Comparison of ENCODE assay signal across 23 cellular contexts in genomic region chr14:24639270-24639669, GRCh38. TPM values are rescaled to one million over a fixed set of nuclear protein-coding genes. Genes with fewer than 3 reads are reported as not detected.
DNase-seq lines count a peak whose midpoint lies in the region; ATAC-seq and TF ChIP-seq lines count a peak whose summit lies in the region.
"Had no signal": no experiment of that assay in that cellular context is flagged by ENCODE, and none has a peak within 500 bp of the region (broad histone marks: within the 10 kb centered on the region; RNA-seq: fewer than 3 reads in every experiment).

No MANE protein-coding gene starts in this region.

- H3K9ac ChIP-seq in colonic mucosa (ENCODE audit: low read depth in 2 of 2, low read length in 2 of 2): no peak overlapping the region
- H3K9ac ChIP-seq: GM23248 had no signal

- intact Hi-C loops in natural killer cell (cut with micrococcal nuclease) (no loop called here), colonic mucosa (cut with DNase I) (no loop called here)
- intact Hi-C loops in activated T-helper 2 cell treated with anti-CD3 and anti-CD28 coated beads, Interferon-gamma antibody, Interleukin-2, Interleukin-4, amounts not matched to agents 10 μg/mL and 5 μg/mL and 100 μg/mL, durations not matched to agents 14 hours and 24 hours and 36 hours (cut with micrococcal nuclease): loop anchor here (1.0 kb wide), 1 partner anchor 21 kb away; no protein-coding TSS in a partner anchor

- H3K36me3 Mint-ChIP-seq in activated T-cell treated with anti-CD3 and anti-CD28 coated beads, Interleukin-2, amount 50 U/mL, for 24 hours (ENCODE audit: low read depth): no peaks in the 10 kb centered on the region
- peaks cover 5% of the 10 kb centered on the region for H3K36me3 Mint-ChIP-seq in natural killer cell treated with Interleukin-12 subunit alpha and Interleukin-12 subunit beta and Interleukin-15 and Interleukin-18, amount 100 ng/mL, for 72 hours
- H3K36me3 Mint-ChIP-seq in natural killer cell: no peaks in the 10 kb centered on the region
- H3K36me3 Mint-ChIP-seq in activated T-helper 2 cell treated with anti-CD3 and anti-CD28 coated beads, Interferon-gamma antibody, Interleukin-2, Interleukin-4, amounts not matched to agents 10 μg/mL and 5 μg/mL and 100 μg/mL, durations not matched to agents 14 hours and 24 hours and 36 hours (ENCODE audit: low read depth): peaks cover 18% of the 10 kb centered on the region
- peaks cover 4% of the 10 kb centered on the region for H3K36me3 Mint-ChIP-seq in stimulated activated effector memory CD8-positive, alpha-beta T cell treated with anti-CD3 and anti-CD28 coated beads, Interleukin-12 subunit alpha, Interleukin-12 subunit beta, amount 100 ng/mL, for 72 hours
- H3K36me3 Mint-ChIP-seq: CD4-positive, CD25-positive, alpha-beta regulatory T cell had no signal

- no peak overlapping the region for H3K4me3 ChIP-seq in colonic mucosa
- H3K4me3 ChIP-seq: GM12878, GM23248, HAP-1 had no signal

- no peaks in the 10 kb centered on the region for H3K4me1 ChIP-seq in colonic mucosa
- H3K4me1 ChIP-seq: BE2C, HAP-1 had no signal

- no peaks in the 10 kb centered on the region for H3K36me3 ChIP-seq in colonic mucosa
- H3K36me3 ChIP-seq: BE2C, HAP-1 had no signal

- ATAC-seq in natural killer cell treated with Interleukin-12 subunit alpha and Interleukin-12 subunit beta and Interleukin-15 and Interleukin-18, amount 100 ng/mL, for 72 hours: no peak
- ATAC-seq in natural killer cell: no peak
- no peak for ATAC-seq in stimulated activated effector memory CD8-positive, alpha-beta T cell treated with anti-CD3 and anti-CD28 coated beads, Interleukin-12 subunit alpha, Interleukin-12 subunit beta, amount 100 ng/mL, for 72 hours
- ATAC-seq: GM12878 had no signal

- H3K27ac Mint-ChIP-seq in activated T-cell treated with anti-CD3 and anti-CD28 coated beads, Interleukin-2, amount 50 U/mL, for 24 hours: peak overlapping the region; percentile 81
- peak overlapping the region; percentile 30 to 41 for H3K27ac Mint-ChIP-seq in natural killer cell treated with Interleukin-12 subunit alpha and Interleukin-12 subunit beta and Interleukin-15 and Interleukin-18, amount 100 ng/mL, for 72 hours
- H3K27ac Mint-ChIP-seq in natural killer cell: no peak overlapping the region
- H3K27ac Mint-ChIP-seq in activated T-helper 2 cell treated with anti-CD3 and anti-CD28 coated beads, Interferon-gamma antibody, Interleukin-2, Interleukin-4, amounts not matched to agents 10 μg/mL and 5 μg/mL and 100 μg/mL, durations not matched to agents 14 hours and 24 hours and 36 hours: peak overlapping the region; percentile 76
- peak overlapping the region; percentile 76 for H3K27ac Mint-ChIP-seq in stimulated activated effector memory CD8-positive, alpha-beta T cell treated with anti-CD3 and anti-CD28 coated beads, Interleukin-12 subunit alpha, Interleukin-12 subunit beta, amount 100 ng/mL, for 72 hours
- H3K27ac Mint-ChIP-seq: CD4-positive, CD25-positive, alpha-beta regulatory T cell had no signal

- no peaks in the 10 kb centered on the region for H3K27me3 Mint-ChIP-seq in activated T-cell treated with anti-CD3 and anti-CD28 coated beads, Interleukin-2, amount 50 U/mL, for 24 hours
- no peaks in the 10 kb centered on the region for H3K27me3 Mint-ChIP-seq in natural killer cell treated with Interleukin-12 subunit alpha and Interleukin-12 subunit beta and Interleukin-15 and Interleukin-18, amount 100 ng/mL, for 72 hours
- H3K27me3 Mint-ChIP-seq in natural killer cell (ENCODE audit: low read depth in 2 of 2): no peaks in the 10 kb centered on the region
- H3K27me3 Mint-ChIP-seq in activated T-helper 2 cell treated with anti-CD3 and anti-CD28 coated beads, Interferon-gamma antibody, Interleukin-2, Interleukin-4, amounts not matched to agents 10 μg/mL and 5 μg/mL and 100 μg/mL, durations not matched to agents 14 hours and 24 hours and 36 hours (ENCODE audit: low read depth): no peaks in the 10 kb centered on the region
- H3K27me3 Mint-ChIP-seq: CD4-positive, CD25-positive, alpha-beta regulatory T cell had no signal

- no peak for DNase-seq in activated T-cell treated with anti-CD3 and anti-CD28 coated beads, Interleukin-2, amount 50 U/mL, for 24 hours
- DNase-seq in activated T-cell treated with anti-CD3 and anti-CD28 coated beads, Interleukin-2, amount 50 U/mL, for 48 hours: no peak
- no peak for DNase-seq in natural killer cell treated with Interleukin-12 subunit alpha and Interleukin-12 subunit beta and Interleukin-15 and Interleukin-18, amount 100 ng/mL, for 72 hours (ENCODE audit: low spot score)
- DNase-seq in natural killer cell: no peak
- no peak for DNase-seq in activated T-helper 2 cell treated with anti-CD3 and anti-CD28 coated beads, Interferon-gamma antibody, Interleukin-2, Interleukin-4, amounts not matched to agents 10 μg/mL and 5 μg/mL and 100 μg/mL, durations not matched to agents 14 hours and 24 hours and 36 hours (ENCODE audit: low spot score)
- DNase-seq in stimulated activated effector memory CD8-positive, alpha-beta T cell treated with anti-CD3 and anti-CD28 coated beads, Interleukin-12 subunit alpha, Interleukin-12 subunit beta, amount 100 ng/mL, for 72 hours (ENCODE audit: low spot score in 2 of 2): no peak
- no peak for DNase-seq in colonic mucosa
- DNase-seq: ACHN; BE2C; C1 segment of cervical spinal cord; CD4-positive, CD25-positive, alpha-beta regulatory T cell; CD8-positive, alpha-beta memory T cell; COR-L47; DMS 273 treated with DMSO at 0.1 percent for 48 hours; DMS53; DND-41; EL; GM23248 had no signal

- H3K9me3 Mint-ChIP-seq in activated T-cell treated with anti-CD3 and anti-CD28 coated beads, Interleukin-2, amount 50 U/mL, for 24 hours: no peaks in the 10 kb centered on the region
- peaks cover 3% of the 10 kb centered on the region for H3K9me3 Mint-ChIP-seq in natural killer cell treated with Interleukin-12 subunit alpha and Interleukin-12 subunit beta and Interleukin-15 and Interleukin-18, amount 100 ng/mL, for 72 hours
- no peaks in the 10 kb centered on the region for H3K9me3 Mint-ChIP-seq in natural killer cell
- peaks cover 4% of the 10 kb centered on the region for H3K9me3 Mint-ChIP-seq in activated T-helper 2 cell treated with anti-CD3 and anti-CD28 coated beads, Interferon-gamma antibody, Interleukin-2, Interleukin-4, amounts not matched to agents 10 μg/mL and 5 μg/mL and 100 μg/mL, durations not matched to agents 14 hours and 24 hours and 36 hours
- peaks cover 2% of the 10 kb centered on the region for H3K9me3 Mint-ChIP-seq in stimulated activated effector memory CD8-positive, alpha-beta T cell treated with anti-CD3 and anti-CD28 coated beads, Interleukin-12 subunit alpha, Interleukin-12 subunit beta, amount 100 ng/mL, for 72 hours
- H3K9me3 Mint-ChIP-seq: CD8-positive, alpha-beta memory T cell had no signal

- no peak overlapping the region for H3K27ac ChIP-seq in colonic mucosa
- H3K27ac ChIP-seq: GM23248 had no signal

- TF ChIP-seq CTCF in natural killer cell (IDR thresholded peaks at IDR 0.05) (no peak), colonic mucosa (IDR thresholded peaks at IDR 0.05) (no peak)

- H3K4me1 Mint-ChIP-seq in activated T-cell treated with anti-CD3 and anti-CD28 coated beads, Interleukin-2, amount 50 U/mL, for 24 hours (ENCODE audit: low read depth): peaks cover 65% of the 10 kb centered on the region
- peaks cover 36 to 38% of the 10 kb centered on the region in 2 donors for H3K4me1 Mint-ChIP-seq in natural killer cell treated with Interleukin-12 subunit alpha and Interleukin-12 subunit beta and Interleukin-15 and Interleukin-18, amount 100 ng/mL, for 72 hours (ENCODE audit: low read depth in 2 of 2)
- H3K4me1 Mint-ChIP-seq in natural killer cell: peaks cover 16 to 20% of the 10 kb centered on the region in 2 donors
- H3K4me1 Mint-ChIP-seq in activated T-helper 2 cell treated with anti-CD3 and anti-CD28 coated beads, Interferon-gamma antibody, Interleukin-2, Interleukin-4, amounts not matched to agents 10 μg/mL and 5 μg/mL and 100 μg/mL, durations not matched to agents 14 hours and 24 hours and 36 hours (ENCODE audit: low read depth): peaks cover 64% of the 10 kb centered on the region
- H3K4me1 Mint-ChIP-seq in stimulated activated effector memory CD8-positive, alpha-beta T cell treated with anti-CD3 and anti-CD28 coated beads, Interleukin-12 subunit alpha, Interleukin-12 subunit beta, amount 100 ng/mL, for 72 hours: peaks cover 57% of the 10 kb centered on the region

- H3K4me3 Mint-ChIP-seq in activated T-cell treated with anti-CD3 and anti-CD28 coated beads, Interleukin-2, amount 50 U/mL, for 24 hours: peak overlapping the region; percentile 19
- H3K4me3 Mint-ChIP-seq in natural killer cell treated with Interleukin-12 subunit alpha and Interleukin-12 subunit beta and Interleukin-15 and Interleukin-18, amount 100 ng/mL, for 72 hours: no peak overlapping the region
- no peak overlapping the region for H3K4me3 Mint-ChIP-seq in natural killer cell
- H3K4me3 Mint-ChIP-seq in activated T-helper 2 cell treated with anti-CD3 and anti-CD28 coated beads, Interferon-gamma antibody, Interleukin-2, Interleukin-4, amounts not matched to agents 10 μg/mL and 5 μg/mL and 100 μg/mL, durations not matched to agents 14 hours and 24 hours and 36 hours (ENCODE audit: low read depth): peak overlapping the region; percentile 0
- H3K4me3 Mint-ChIP-seq in stimulated activated effector memory CD8-positive, alpha-beta T cell treated with anti-CD3 and anti-CD28 coated beads, Interleukin-12 subunit alpha, Interleukin-12 subunit beta, amount 100 ng/mL, for 72 hours: peak overlapping the region; percentile 36
- H3K4me3 Mint-ChIP-seq: CD8-positive, alpha-beta memory T cell had no signal

- no peaks in the 10 kb centered on the region for H3K9me3 ChIP-seq in colonic mucosa
- H3K9me3 ChIP-seq: BE2C, HAP-1 had no signal

- H3K27me3 ChIP-seq in colonic mucosa: no peaks in the 10 kb centered on the region

RNA-seq across cellular contexts. Expression of gene GZMB, which starts 5.3 kb away (rescaled TPM):
- 1,000 to 10,000 TPM; 1,173 to 2,090 TPM for total RNA-seq in natural killer cell treated with Interleukin-12 subunit alpha and Interleukin-12 subunit beta and Interleukin-15 and Interleukin-18, amount 100 ng/mL, for 72 hours
- total RNA-seq in natural killer cell (1,000 to 10,000 TPM; 1,176 to 1,565 (median 1,384) TPM), colonic mucosa (1 to 10 TPM; 1.1 to 3.0 TPM)
- 4,664 and 4,741 TPM in 2 replicates for total RNA-seq in activated T-helper 2 cell treated with anti-CD3 and anti-CD28 coated beads, Interferon-gamma antibody, Interleukin-2, Interleukin-4, amounts not matched to agents 10 μg/mL and 5 μg/mL and 100 μg/mL, durations not matched to agents 14 hours and 24 hours and 36 hours
- total RNA-seq: CD4-positive, CD25-positive, alpha-beta regulatory T cell; G401; GM23248; H4; HT-29 had no signal

RNA-seq across cellular contexts. Expression of gene GZMH, which starts 29.8 kb away (rescaled TPM):
- 10 to 100 TPM; 20.8 to 37.3 TPM for total RNA-seq in natural killer cell treated with Interleukin-12 subunit alpha and Interleukin-12 subunit beta and Interleukin-15 and Interleukin-18, amount 100 ng/mL, for 72 hours
- total RNA-seq in natural killer cell (100 to 1,000 TPM; 236 to 677 (median 284) TPM), colonic mucosa (under 1 TPM; 0.53 to 0.59 TPM)
- 12.6 and 14.0 TPM in 2 replicates for total RNA-seq in activated T-helper 2 cell treated with anti-CD3 and anti-CD28 coated beads, Interferon-gamma antibody, Interleukin-2, Interleukin-4, amounts not matched to agents 10 μg/mL and 5 μg/mL and 100 μg/mL, durations not matched to agents 14 hours and 24 hours and 36 hours
- total RNA-seq: G401, GM12878, GM23248, H4, HT-29 had no signal

Comparison
In these comparisons a context has a peak if more than half of its experiments do, and no peak if none do; other contexts are left out.
1. H3K27ac Mint-ChIP-seq: peak in activated T-cell treated with anti-CD3 and anti-CD28 coated beads, Interleukin-2, amount 50 U/mL, for 24 hours (single experiment), natural killer cell treated with Interleukin-12 subunit alpha and Interleukin-12 subunit beta and Interleukin-15 and Interleukin-18, amount 100 ng/mL, for 72 hours (2 of 2), activated T-helper 2 cell treated with anti-CD3 and anti-CD28 coated beads, Interferon-gamma antibody, Interleukin-2, Interleukin-4, amounts not matched to agents 10 μg/mL and 5 μg/mL and 100 μg/mL, durations not matched to agents 14 hours and 24 hours and 36 hours (single experiment) and stimulated activated effector memory CD8-positive, alpha-beta T cell treated with anti-CD3 and anti-CD28 coated beads, Interleukin-12 subunit alpha, Interleukin-12 subunit beta, amount 100 ng/mL, for 72 hours (single experiment); none in natural killer cell (0 of 2).
2. RNA of gene GZMH, which starts 29.8 kb away (total RNA-seq): 236 to 677 TPM in natural killer cell; 20.8 to 37.3 TPM in natural killer cell treated with Interleukin-12 subunit alpha and Interleukin-12 subunit beta and Interleukin-15 and Interleukin-18, amount 100 ng/mL, for 72 hours, 12.6 to 14.0 TPM in activated T-helper 2 cell treated with anti-CD3 and anti-CD28 coated beads, Interferon-gamma antibody, Interleukin-2, Interleukin-4, amounts not matched to agents 10 μg/mL and 5 μg/mL and 100 μg/mL, durations not matched to agents 14 hours and 24 hours and 36 hours and 0.53 to 0.59 TPM in colonic mucosa; every median in the first group is over 4 times any median in the second.
3. H3K4me3 Mint-ChIP-seq: peak in activated T-cell treated with anti-CD3 and anti-CD28 coated beads, Interleukin-2, amount 50 U/mL, for 24 hours (single experiment), activated T-helper 2 cell treated with anti-CD3 and anti-CD28 coated beads, Interferon-gamma antibody, Interleukin-2, Interleukin-4, amounts not matched to agents 10 μg/mL and 5 μg/mL and 100 μg/mL, durations not matched to agents 14 hours and 24 hours and 36 hours (single experiment) and stimulated activated effector memory CD8-positive, alpha-beta T cell treated with anti-CD3 and anti-CD28 coated beads, Interleukin-12 subunit alpha, Interleukin-12 subunit beta, amount 100 ng/mL, for 72 hours (single experiment); none in natural killer cell treated with Interleukin-12 subunit alpha and Interleukin-12 subunit beta and Interleukin-15 and Interleukin-18, amount 100 ng/mL, for 72 hours (single experiment) and natural killer cell (single experiment).
4. RNA of gene GZMB, which starts 5.3 kb away (total RNA-seq): 4,664 to 4,741 TPM in activated T-helper 2 cell treated with anti-CD3 and anti-CD28 coated beads, Interferon-gamma antibody, Interleukin-2, Interleukin-4, amounts not matched to agents 10 μg/mL and 5 μg/mL and 100 μg/mL, durations not matched to agents 14 hours and 24 hours and 36 hours, 1,173 to 2,090 TPM in natural killer cell treated with Interleukin-12 subunit alpha and Interleukin-12 subunit beta and Interleukin-15 and Interleukin-18, amount 100 ng/mL, for 72 hours and 1,176 to 1,565 TPM in natural killer cell; 1.1 to 3.0 TPM in colonic mucosa; every median in the first group is over 100 times any median in the second.